Comparison of ENCODE assay signal across 8 cellular contexts in genomic region chr1:20786310-20787099, GRCh38. TPM values are rescaled to one million over a fixed set of nuclear protein-coding genes. Genes with fewer than 3 reads are reported as not detected.
DNase-seq lines count a peak whose midpoint lies in the region; ATAC-seq lines count a peak whose summit lies in the region.

No MANE protein-coding gene starts in this region.

- H4K8ac ChIP-seq in mesenchymal stem cell (ENCODE audit: low read length), result peak overlapping the region; percentile 72

- no peaks in the 10 kb centered on the region for H3K36me3 ChIP-seq in mesenchymal stem cell (ENCODE audit: control insufficient read depth in 1 of 2, insufficient read depth in 2 of 2, low read depth in 1 of 2, low read length in 2 of 2)

- H3K4me2 ChIP-seq in mesenchymal stem cell (ENCODE audit: low read length, poor library complexity, severe bottlenecking), result peak overlapping the region; percentile 66

- peak overlapping the region; percentile 96 for H2BK5ac ChIP-seq in mesenchymal stem cell (ENCODE audit: low read depth, low read length, poor library complexity, severe bottlenecking)

- peak overlapping the region in 1 of 2 experiments; percentile 69 for H2BK12ac ChIP-seq in mesenchymal stem cell (ENCODE audit: low read length in 2 of 2)

- peak overlapping the region; percentile 98 to 99 for H3K4me3 Mint-ChIP-seq in effector memory CD8-positive, alpha-beta T cell

- H2BK15ac ChIP-seq in mesenchymal stem cell (ENCODE audit: low read depth, poor library complexity, severe bottlenecking), result peak overlapping the region; percentile 90

- peak overlapping the region; percentile 99 to 100 for H3K4me3 ChIP-seq in mesenchymal stem cell (ENCODE audit: insufficient read depth in 1 of 2, low read depth in 1 of 2, low read length in 2 of 2)

- H3K14ac ChIP-seq in mesenchymal stem cell (ENCODE audit: low read length in 2 of 2), result peak overlapping the region in 1 of 2 experiments; percentile 100

- WGBS in mesenchymal stem cell, result 0% methylated on average over 49 of the region's 105 CpGs

- H3K36me3 Mint-ChIP-seq in effector memory CD8-positive, alpha-beta T cell (ENCODE audit: insufficient read depth), result peaks cover 33% of the 10 kb centered on the region

- no peaks in the 10 kb centered on the region for H3K9me3 Mint-ChIP-seq in effector memory CD8-positive, alpha-beta T cell

- peak overlapping the region; percentile 15 to 99 for H3K23ac ChIP-seq in mesenchymal stem cell (ENCODE audit: low read length in 2 of 2)

- H3K4ac ChIP-seq in mesenchymal stem cell (ENCODE audit: low read depth in 1 of 2, low read length in 2 of 2), result peak overlapping the region; percentile 80 to 96

- peak overlapping the region; percentile 16 for H2AK5ac ChIP-seq in mesenchymal stem cell (ENCODE audit: low read length, severe bottlenecking)

- DNase-seq in COLO668 (lab: John Stamatoyannopoulos, UW; ENCODE audit: unreplicated experiment), result peak; percentile 99
- DNase-seq in HT-29 (ENCODE audit: low spot score), result peak; percentile 93
- DNase-seq in NK-92 treated with Interleukin-12 subunit alpha and Interleukin-12 subunit beta, amount 100 ng/mL, for 24 hours (lab: John Stamatoyannopoulos, UW), result peak; percentile 93
- DNase-seq in activated CD8-positive, alpha-beta memory T cell treated with anti-CD3 and anti-CD28 coated beads for 48 hours (ENCODE audit: low read depth in 2 of 3, low spot score in 2 of 3), result peak; percentile 86 to 96 (median 91)
- DNase-seq in effector memory CD8-positive, alpha-beta T cell, result peak; percentile 92 to 94 (median 93)
- peak; percentile 95 for DNase-seq in mesenchymal stem cell
- peak; percentile 88 for DNase-seq in stimulated activated CD8-positive, alpha-beta memory T cell treated with anti-CD3 and anti-CD28 coated beads, Interleukin-12 subunit alpha, Interleukin-12 subunit beta, amount 100 ng/mL, for 24 hours (ENCODE audit: extremely low read depth)

- H3K27me3 Mint-ChIP-seq in effector memory CD8-positive, alpha-beta T cell, result no peaks in the 10 kb centered on the region

- ATAC-seq in GM21360 (IDR thresholded peaks at IDR 0.05; ENCODE audit: unreplicated experiment), result peak; percentile 69
- ATAC-seq in effector memory CD8-positive, alpha-beta T cell (replicated peaks), result peak; percentile 72

- peak overlapping the region; percentile 94 for H2BK120ac ChIP-seq in mesenchymal stem cell (ENCODE audit: low read depth, low read length)

- peaks cover 28 to 35% of the 10 kb centered on the region in 2 donors for H3K4me1 Mint-ChIP-seq in effector memory CD8-positive, alpha-beta T cell (ENCODE audit: low read depth in 2 of 2)

- peaks cover 7% of the 10 kb centered on the region for H3K4me1 ChIP-seq in mesenchymal stem cell (ENCODE audit: control insufficient read depth, insufficient read depth, low read depth, low read length)

- peak overlapping the region; percentile 94 for H4K91ac ChIP-seq in mesenchymal stem cell (ENCODE audit: low read length)

- peak overlapping the region; percentile 98 for H3K18ac ChIP-seq in mesenchymal stem cell (ENCODE audit: low read depth in 1 of 2, low read length in 2 of 2)

- H3K9ac ChIP-seq in mesenchymal stem cell (ENCODE audit: low read length), result peak overlapping the region; percentile 98

- H3K9me3 ChIP-seq in mesenchymal stem cell (ENCODE audit: control insufficient read depth, low read length), result no peaks in the 10 kb centered on the region

- peak overlapping the region; percentile 81 for H3K27ac ChIP-seq in mesenchymal stem cell (ENCODE audit: low read length, poor library complexity, severe bottlenecking)

- H3K27me3 ChIP-seq in mesenchymal stem cell (ENCODE audit: control insufficient read depth in 1 of 2, insufficient read depth in 1 of 2, low read length in 2 of 2), result no peaks in the 10 kb centered on the region

- peak overlapping the region; percentile 56 for H2AFZ ChIP-seq in mesenchymal stem cell (ENCODE audit: low read depth, low read length)

- peak overlapping the region; percentile 96 to 97 for H3K27ac Mint-ChIP-seq in effector memory CD8-positive, alpha-beta T cell

- peaks cover 1% of the 10 kb centered on the region for H3K79me1 ChIP-seq in mesenchymal stem cell (replicated peaks; ENCODE audit: low read length, poor library complexity, severe bottlenecking)

RNA-seq across cellular contexts. Expression of gene HP1BP3, which starts 0.6 kb away (rescaled TPM):
- 199 and 207 TPM in 2 replicates for total RNA-seq in HT-29 (2014; rRNA removed; shearing (Covaris generic))
- 128 TPM for polyA plus RNA-seq in mesenchymal stem cell (2013, experiment 1 of 2)
- polyA plus RNA-seq in mesenchymal stem cell (2013, experiment 2 of 2), result 128 TPM

RNA-seq across cellular contexts. Expression of gene SH2D5, which starts 54.0 kb away (rescaled TPM):
- total RNA-seq in HT-29 (2014; rRNA removed; shearing (Covaris generic)), result 0.55 and 3.6 TPM in 2 replicates
- 2.1 TPM for polyA plus RNA-seq in mesenchymal stem cell (2013, experiment 1 of 2)
- 2.2 TPM for polyA plus RNA-seq in mesenchymal stem cell (2013, experiment 2 of 2)

Comparison
In these comparisons a context has a peak if more than half of its experiments do, and no peak if none do; other contexts are left out.
1. Peak in every context shown above with its lines: DNase-seq, ATAC-seq, H3K4me3 ChIP-seq and H3K27ac ChIP-seq.